In the genomic region with DNA sequence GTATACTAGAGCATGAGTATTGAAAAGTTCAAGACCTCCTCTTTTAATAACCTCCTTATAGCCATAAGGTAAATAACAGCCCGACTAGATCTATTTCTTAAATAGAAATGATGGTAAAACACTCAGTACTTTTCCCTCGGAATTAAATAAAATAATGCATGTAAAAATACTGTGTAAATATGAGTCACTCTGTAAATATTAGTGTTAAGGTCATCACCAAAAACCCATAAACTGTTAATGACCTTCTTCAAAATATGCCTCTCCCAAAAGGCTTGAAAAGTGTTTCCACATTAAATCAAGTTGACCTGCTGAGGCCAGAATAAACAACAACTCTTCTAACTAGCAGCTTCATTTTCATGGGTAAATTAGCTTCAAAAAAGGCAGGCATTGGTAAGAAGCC, we compare ENCODE assay signal across 13 cellular contexts. TPM values are rescaled to one million over a fixed set of nuclear protein-coding genes. Genes with fewer than 3 reads are reported as not detected.
A peak's percentile ranks its signal among the peaks of the same experiment; 100 is the strongest.
DNase-seq lines count a peak whose midpoint lies in the region; TF ChIP-seq lines count a peak whose summit lies in the region.
"Had no signal": no experiment of that assay in that cellular context is flagged by ENCODE, and none has a peak within 500 bp of the region (broad histone marks: within the 10 kb centered on the region; RNA-seq: fewer than 3 reads in every experiment).

No MANE protein-coding gene starts in this region.

- no peaks in the 10 kb centered on the region for H3K36me3 ChIP-seq in mesenchymal stem cell (ENCODE audit: control insufficient read depth in 1 of 2, insufficient read depth in 2 of 2, low read depth in 1 of 2, low read length in 2 of 2)
- H3K36me3 ChIP-seq in left ventricle myocardium inferior: no peaks in the 10 kb centered on the region
- H3K36me3 ChIP-seq in neural progenitor cell: no peaks in the 10 kb centered on the region

- peak overlapping the region; percentile 13 for H3K27ac Mint-ChIP-seq in dendritic cell treated with granulocyte-macrophage colony-stimulating factor and Interleukin-4, amounts not matched to agents 40 ng/mL and 50 ng/mL, for 4 days
- no peak overlapping the region for H3K27ac Mint-ChIP-seq in neural progenitor cell
- H3K27ac Mint-ChIP-seq: CD4-positive, alpha-beta memory T cell had no signal

- peaks cover 19% of the 10 kb centered on the region for H3K4me1 Mint-ChIP-seq in dendritic cell treated with granulocyte-macrophage colony-stimulating factor and Interleukin-4, amounts not matched to agents 40 ng/mL and 50 ng/mL, for 4 days (ENCODE audit: low read depth)
- peaks cover 7% of the 10 kb centered on the region for H3K4me1 Mint-ChIP-seq in neural progenitor cell
- H3K4me1 Mint-ChIP-seq: neural crest cell had no signal

- no peak overlapping the region for H2BK5ac ChIP-seq in mesenchymal stem cell (ENCODE audit: low read depth, low read length, poor library complexity, severe bottlenecking)

- H3K4me3 Mint-ChIP-seq in dendritic cell treated with granulocyte-macrophage colony-stimulating factor and Interleukin-4, amounts not matched to agents 40 ng/mL and 50 ng/mL, for 4 days: no peak overlapping the region
- no peak overlapping the region for H3K4me3 Mint-ChIP-seq in neural progenitor cell
- H3K4me3 Mint-ChIP-seq: CD4-positive, alpha-beta memory T cell; neural crest cell had no signal

- H2AK5ac ChIP-seq in mesenchymal stem cell (ENCODE audit: low read length, severe bottlenecking): no peak overlapping the region

- DNase-seq in DMS53 treated with DMSO at 0.1 percent for 48 hours (lab: John Stamatoyannopoulos, UW; ENCODE audit: unreplicated experiment) (peak; percentile 95), NCI-H748 (lab: John Stamatoyannopoulos, UW; ENCODE audit: unreplicated experiment) (peak; percentile 71), mesenchymal stem cell (peak; percentile 81), left ventricle myocardium inferior (no peak), AML-193 (lab: John Stamatoyannopoulos, UW) (no peak), activated gamma-delta T cell treated with Interleukin-2 at 50 U/mL for 16 hours (no peak), neural progenitor cell (ENCODE audit: low spot score) (no peak)
- DNase-seq: CD4-positive, alpha-beta memory T cell; NCI-H1436; stimulated activated CD4-positive, alpha-beta T cell treated with anti-CD3 and anti-CD28 coated beads, Interleukin-4, amount 100 ng/mL, for 1 hour had no signal

- H3K4me1 ChIP-seq in mesenchymal stem cell (ENCODE audit: control insufficient read depth, insufficient read depth, low read depth, low read length) (peaks cover 9% of the 10 kb centered on the region), left ventricle myocardium inferior (peaks cover 24% of the 10 kb centered on the region), neural progenitor cell (peaks cover 7% of the 10 kb centered on the region)

- H3K27ac ChIP-seq in mesenchymal stem cell (ENCODE audit: low read length, poor library complexity, severe bottlenecking) (peak overlapping the region; percentile 52), left ventricle myocardium inferior (replicated peaks) (no peak overlapping the region), neural progenitor cell (no peak overlapping the region)

- TF ChIP-seq CTCF in left ventricle myocardium inferior (IDR thresholded peaks at IDR 0.05; ENCODE audit: borderline replicate concordance): no peak
- no peak for TF ChIP-seq CTCF in neural progenitor cell (IDR thresholded peaks at IDR 0.05)

- H3K36me3 Mint-ChIP-seq in dendritic cell treated with granulocyte-macrophage colony-stimulating factor and Interleukin-4, amounts not matched to agents 40 ng/mL and 50 ng/mL, for 4 days (ENCODE audit: low read depth): no peaks in the 10 kb centered on the region
- no peaks in the 10 kb centered on the region for H3K36me3 Mint-ChIP-seq in neural progenitor cell
- H3K36me3 Mint-ChIP-seq: CD4-positive, alpha-beta memory T cell had no signal

- no peak overlapping the region for H2BK12ac ChIP-seq in mesenchymal stem cell (ENCODE audit: low read length in 2 of 2)

- H4K91ac ChIP-seq in mesenchymal stem cell (ENCODE audit: low read length): no peak overlapping the region

- H3K9me3 ChIP-seq in mesenchymal stem cell (ENCODE audit: control insufficient read depth, low read length) (no peaks in the 10 kb centered on the region), left ventricle myocardium inferior (replicated peaks) (no peaks in the 10 kb centered on the region), neural progenitor cell (ENCODE audit: low read depth) (no peaks in the 10 kb centered on the region)

- no CpG with 5 or more reads among the region's 2 CpGs for WGBS in mesenchymal stem cell

- no peak overlapping the region for H3K4me2 ChIP-seq in mesenchymal stem cell (ENCODE audit: low read length, poor library complexity, severe bottlenecking)
- H3K4me2 ChIP-seq in neural progenitor cell: no peak overlapping the region

- H3K9me3 Mint-ChIP-seq in dendritic cell treated with granulocyte-macrophage colony-stimulating factor and Interleukin-4, amounts not matched to agents 40 ng/mL and 50 ng/mL, for 4 days: no peaks in the 10 kb centered on the region
- H3K9me3 Mint-ChIP-seq in neural progenitor cell: no peaks in the 10 kb centered on the region
- H3K9me3 Mint-ChIP-seq: neural crest cell had no signal

- H2BK15ac ChIP-seq in mesenchymal stem cell (ENCODE audit: low read depth, poor library complexity, severe bottlenecking): no peak overlapping the region

- no peak overlapping the region for H2BK120ac ChIP-seq in mesenchymal stem cell (ENCODE audit: low read depth, low read length)

- H3K9ac ChIP-seq in mesenchymal stem cell (ENCODE audit: low read length) (peak overlapping the region; percentile 69), neural progenitor cell (no peak overlapping the region)

- H3K27me3 Mint-ChIP-seq in dendritic cell treated with granulocyte-macrophage colony-stimulating factor and Interleukin-4, amounts not matched to agents 40 ng/mL and 50 ng/mL, for 4 days: no peaks in the 10 kb centered on the region
- peaks cover 4% of the 10 kb centered on the region for H3K27me3 Mint-ChIP-seq in neural progenitor cell (ENCODE audit: insufficient read depth, low read depth)

- no peak overlapping the region for H3K4ac ChIP-seq in mesenchymal stem cell (ENCODE audit: low read depth in 1 of 2, low read length in 2 of 2)

- no peak overlapping the region for H3K4me3 ChIP-seq in mesenchymal stem cell (ENCODE audit: insufficient read depth in 1 of 2, low read depth in 1 of 2, low read length in 2 of 2)
- H3K4me3 ChIP-seq in left ventricle myocardium inferior: no peak overlapping the region
- H3K4me3 ChIP-seq in neural progenitor cell: no peak overlapping the region
- H3K4me3 ChIP-seq: coronary artery had no signal

- H3K14ac ChIP-seq in mesenchymal stem cell (ENCODE audit: low read length in 2 of 2): no peak overlapping the region

- no peaks in the 10 kb centered on the region for H4K20me1 ChIP-seq in neural progenitor cell (ENCODE audit: low read depth)

- intact Hi-C loops in dendritic cell treated with granulocyte-macrophage colony-stimulating factor and Interleukin-4, amounts not matched to agents 40 ng/mL and 50 ng/mL, for 4 days (cut with micrococcal nuclease): no loop called here
- intact Hi-C loops in left ventricle myocardium inferior (cut with micrococcal nuclease): no loop called here

- H2AFZ ChIP-seq in mesenchymal stem cell (ENCODE audit: low read depth, low read length) (no peak overlapping the region), neural progenitor cell (replicated peaks) (no peak overlapping the region)

- no peak overlapping the region for H3K18ac ChIP-seq in mesenchymal stem cell (ENCODE audit: low read depth in 1 of 2, low read length in 2 of 2)

- no peaks in the 10 kb centered on the region for H3K79me2 ChIP-seq in neural progenitor cell (ENCODE audit: low read depth)

- H3K27me3 ChIP-seq in mesenchymal stem cell (ENCODE audit: control insufficient read depth in 1 of 2, insufficient read depth in 1 of 2, low read length in 2 of 2) (no peaks in the 10 kb centered on the region), left ventricle myocardium inferior (ENCODE audit: low read depth) (no peaks in the 10 kb centered on the region), neural progenitor cell (no peaks in the 10 kb centered on the region)

- H3K79me1 ChIP-seq in mesenchymal stem cell (replicated peaks; ENCODE audit: low read length, poor library complexity, severe bottlenecking): no peaks in the 10 kb centered on the region

- H4K8ac ChIP-seq in mesenchymal stem cell (ENCODE audit: low read length): no peak overlapping the region

- H3F3A ChIP-seq in neural progenitor cell (ENCODE audit: low read depth): peaks cover 11% of the 10 kb centered on the region

- H3K23ac ChIP-seq in mesenchymal stem cell (ENCODE audit: low read length in 2 of 2): no peak overlapping the region

RNA-seq across cellular contexts. Expression of a gene that starts 25.3 kb away (rescaled TPM):
- polyA plus RNA-seq in mesenchymal stem cell (2013, experiment 1 of 2): 154 TPM
- 163 TPM for polyA plus RNA-seq in mesenchymal stem cell (2013, experiment 2 of 2)
- total RNA-seq in left ventricle myocardium inferior (63.2 TPM), neural progenitor cell (ENCODE audit: low replicate concordance) (374 and 421 TPM in 2 replicates)

Comparison
In these comparisons a context has a peak if more than half of its experiments do, and no peak if none do; other contexts are left out.
1. DNase-seq: peak in DMS53 treated with DMSO at 0.1 percent for 48 hours (single experiment), NCI-H748 (single experiment) and mesenchymal stem cell (single experiment); none in left ventricle myocardium inferior (single experiment), AML-193 (0 of 2), activated gamma-delta T cell treated with Interleukin-2 at 50 U/mL for 16 hours (single experiment) and neural progenitor cell (single experiment).